ENCODE assay signal across 18 cellular contexts in genomic region chr15:100898661-100899462, GRCh38. TPM values are rescaled to one million over a fixed set of nuclear protein-coding genes. Genes with fewer than 3 reads are reported as not detected.
"Had no signal": no experiment of that assay in that cellular context is flagged by ENCODE, and none has a peak within 500 bp of the region (broad histone marks: within the 10 kb centered on the region; RNA-seq: fewer than 3 reads in every experiment).

No MANE protein-coding gene starts in this region.

- H3K9me3 ChIP-seq: testis had no signal

- H3K27ac ChIP-seq: brain microvascular endothelial cell, dorsolateral prefrontal cortex, foreskin keratinocyte had no signal

- H3K36me3 ChIP-seq: brain microvascular endothelial cell had no signal

- ATAC-seq: activated CD8-positive, alpha-beta memory T cell treated with anti-CD3 and anti-CD28 coated beads, Interleukin-2, amount 10 ng/mL, durations not matched to agents 7 days and 5 days; foreskin keratinocyte; left lobe of liver; stimulated activated naive CD8-positive, alpha-beta T cell treated with anti-CD3 and anti-CD28 coated beads, Interleukin-15, amount 100 ng/mL, for 72 hours had no signal

- H3K27me3 ChIP-seq: brain microvascular endothelial cell, foreskin keratinocyte, testis had no signal

- H3K4me3 ChIP-seq: dorsolateral prefrontal cortex, testis had no signal

- DNase-seq: activated CD4-positive, alpha-beta T cell treated with anti-CD3 and anti-CD28 coated beads, Interleukin-2, amount 50 U/mL, for 48 hours; activated CD4-positive, CD25-positive, alpha-beta regulatory T cell treated with anti-CD3 and anti-CD28 coated beads, Interleukin-2, amount 50 U/mL, for 72 hours; activated CD8-positive, alpha-beta memory T cell treated with anti-CD3 and anti-CD28 coated beads, Interleukin-2, amount 10 ng/mL, durations not matched to agents 7 days and 5 days; activated gamma-delta T cell; activated T-cell treated with anti-CD3 and anti-CD28 coated beads, Interleukin-2, amount 50 U/mL, for 24 hours; amygdala; brain microvascular endothelial cell; cerebellar nuclear complex; foreskin keratinocyte; head of caudate nucleus; nephron progenitor cell; stimulated activated CD4-positive, alpha-beta T cell treated with anti-CD3 and anti-CD28 coated beads, Interleukin-15, amount 100 ng/mL, for 24 hours; stimulated activated CD4-positive, alpha-beta T cell treated with anti-CD3 and anti-CD28 coated beads, Interleukin-4, amount 100 ng/mL, for 24 hours; stimulated activated naive CD8-positive, alpha-beta T cell treated with anti-CD3 and anti-CD28 coated beads, Interleukin-15, amount 100 ng/mL, for 72 hours; T-helper 2 cell; testis had no signal

RNA-seq across cellular contexts. Expression of gene ALDH1A3, which starts 19.2 kb away (rescaled TPM):
- total RNA-seq: activated CD8-positive, alpha-beta memory T cell treated with anti-CD3 and anti-CD28 coated beads, Interleukin-2, amount 10 ng/mL, durations not matched to agents 7 days and 5 days had no signal
